In the genomic region with DNA sequence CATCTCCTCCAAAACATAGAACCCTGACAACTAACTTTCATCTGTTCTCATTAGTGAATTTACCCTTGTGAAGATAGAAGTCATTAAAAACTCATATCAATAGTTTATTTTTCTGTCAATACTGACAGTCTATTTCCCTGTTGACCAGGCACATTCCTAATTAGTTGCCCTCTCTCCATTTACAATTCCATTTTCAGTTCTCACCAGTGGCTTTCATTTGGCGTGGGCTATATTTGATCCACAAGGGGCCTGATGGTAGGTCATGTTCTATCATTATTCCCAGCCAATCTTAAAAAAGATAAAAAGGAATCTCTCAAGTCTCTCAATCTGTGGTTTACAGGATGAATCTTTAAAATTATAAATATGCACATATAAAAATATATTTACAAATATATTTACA, we compare ENCODE assay signal across 1 cellular context.
TF ChIP-seq lines count a peak whose summit lies in the region.

No MANE protein-coding gene starts in this region.

TF ChIP-seq in HCT116, 20 proteins besides CTCF, POLR2A, EP300 and RAD21:
- TF ChIP-seq ELF1 (IDR thresholded peaks at IDR 0.05; ENCODE audit: borderline replicate concordance, low read depth) = no peak
- TF ChIP-seq ZNF274 (IDR thresholded peaks at IDR 0.05; ENCODE audit: low read depth, low read length) = no peak
- TF ChIP-seq, protein P1, sequence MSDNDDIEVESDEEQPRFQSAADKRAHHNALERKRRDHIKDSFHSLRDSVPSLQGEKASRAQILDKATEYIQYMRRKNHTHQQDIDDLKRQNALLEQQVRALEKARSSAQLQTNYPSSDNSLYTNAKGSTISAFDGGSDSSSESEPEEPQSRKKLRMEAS (IDR thresholded peaks at IDR 0.05) = no peak
- no peak for TF ChIP-seq FOSL1 (IDR thresholded peaks at IDR 0.05; ENCODE audit: low read depth)
- TF ChIP-seq, protein P2, sequence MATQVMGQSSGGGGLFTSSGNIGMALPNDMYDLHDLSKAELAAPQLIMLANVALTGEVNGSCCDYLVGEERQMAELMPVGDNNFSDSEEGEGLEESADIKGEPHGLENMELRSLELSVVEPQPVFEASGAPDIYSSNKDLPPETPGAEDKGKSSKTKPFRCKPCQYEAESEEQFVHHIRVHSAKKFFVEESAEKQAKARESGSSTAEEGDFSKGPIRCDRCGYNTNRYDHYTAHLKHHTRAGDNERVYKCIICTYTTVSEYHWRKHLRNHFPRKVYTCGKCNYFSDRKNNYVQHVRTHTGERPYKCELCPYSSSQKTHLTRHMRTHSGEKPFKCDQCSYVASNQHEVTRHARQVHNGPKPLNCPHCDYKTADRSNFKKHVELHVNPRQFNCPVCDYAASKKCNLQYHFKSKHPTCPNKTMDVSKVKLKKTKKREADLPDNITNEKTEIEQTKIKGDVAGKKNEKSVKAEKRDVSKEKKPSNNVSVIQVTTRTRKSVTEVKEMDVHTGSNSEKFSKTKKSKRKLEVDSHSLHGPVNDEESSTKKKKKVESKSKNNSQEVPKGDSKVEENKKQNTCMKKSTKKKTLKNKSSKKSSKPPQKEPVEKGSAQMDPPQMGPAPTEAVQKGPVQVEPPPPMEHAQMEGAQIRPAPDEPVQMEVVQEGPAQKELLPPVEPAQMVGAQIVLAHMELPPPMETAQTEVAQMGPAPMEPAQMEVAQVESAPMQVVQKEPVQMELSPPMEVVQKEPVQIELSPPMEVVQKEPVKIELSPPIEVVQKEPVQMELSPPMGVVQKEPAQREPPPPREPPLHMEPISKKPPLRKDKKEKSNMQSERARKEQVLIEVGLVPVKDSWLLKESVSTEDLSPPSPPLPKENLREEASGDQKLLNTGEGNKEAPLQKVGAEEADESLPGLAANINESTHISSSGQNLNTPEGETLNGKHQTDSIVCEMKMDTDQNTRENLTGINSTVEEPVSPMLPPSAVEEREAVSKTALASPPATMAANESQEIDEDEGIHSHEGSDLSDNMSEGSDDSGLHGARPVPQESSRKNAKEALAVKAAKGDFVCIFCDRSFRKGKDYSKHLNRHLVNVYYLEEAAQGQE (IDR thresholded peaks at IDR 0.05; ENCODE audit: low read depth) = no peak
- no peak for TF ChIP-seq ZFX (IDR thresholded peaks at IDR 0.05)
- TF ChIP-seq SIN3A (IDR thresholded peaks at IDR 0.05; ENCODE audit: low read depth) = no peak; the same call in 1 of the 2 replicates
- TF ChIP-seq POLR2AphosphoS5 (IDR thresholded peaks at IDR 0.05; ENCODE audit: low read depth, low read length) = no peak
- no peak for TF ChIP-seq YY1 (IDR thresholded peaks at IDR 0.05; ENCODE audit: extremely low read depth, insufficient replicate concordance, low read depth, low read length)
- TF ChIP-seq, protein P3, sequence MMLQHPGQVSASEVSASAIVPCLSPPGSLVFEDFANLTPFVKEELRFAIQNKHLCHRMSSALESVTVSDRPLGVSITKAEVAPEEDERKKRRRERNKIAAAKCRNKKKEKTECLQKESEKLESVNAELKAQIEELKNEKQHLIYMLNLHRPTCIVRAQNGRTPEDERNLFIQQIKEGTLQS (IDR thresholded peaks at IDR 0.05) = no peak
- no peak for TF ChIP-seq CBX3 (IDR thresholded peaks at IDR 0.05; ENCODE audit: low read depth)
- no peak for TF ChIP-seq TCF7L2 (IDR thresholded peaks at IDR 0.05; ENCODE audit: borderline replicate concordance, extremely low read depth, insufficient read depth, insufficient read length)
- TF ChIP-seq EZH2phosphoT487 (IDR thresholded peaks at IDR 0.05; ENCODE audit: borderline replicate concordance) = no peak
- TF ChIP-seq EZH2 (IDR thresholded peaks at IDR 0.05) = no peak
- TF ChIP-seq SRF (IDR thresholded peaks at IDR 0.05; ENCODE audit: low read depth) = no peak
- no peak for TF ChIP-seq JUND (IDR thresholded peaks at IDR 0.05)
TF ChIP-seq in HCT116: peak in this region for 0.
